In genomic region chr1:17837631-17838030, GRCh38 we compare ENCODE assay signal across 21 cellular contexts.
DNase-seq lines count a peak whose midpoint lies in the region; ATAC-seq and TF ChIP-seq lines count a peak whose summit lies in the region.
"Had no signal": no experiment of that assay in that cellular context is flagged by ENCODE, and none has a peak within 500 bp of the region (broad histone marks: within the 10 kb centered on the region; RNA-seq: fewer than 3 reads in every experiment).

No MANE protein-coding gene starts in this region.

- CTCF ChIA-PET in activated CD4-positive, alpha-beta memory T cell treated with anti-CD3 and anti-CD28 coated beads for 36 hours (lab: Charles Lee), result no interaction called here
- CTCF ChIA-PET in activated CD8-positive, alpha-beta T cell treated with anti-CD3 and anti-CD28 coated beads for 36 hours (lab: Charles Lee), result no interaction called here

- H3K4me3 ChIP-seq in fibroblast of mammary gland (ENCODE audit: control insufficient read depth, low read depth, low read length), result no peak overlapping the region
- H3K4me3 ChIP-seq in osteoblast (ENCODE audit: insufficient read depth, low read length), result no peak overlapping the region
- H3K4me3 ChIP-seq in colonic mucosa, result no peak overlapping the region
- H3K4me3 ChIP-seq: GM12878, SJCRH30 had no signal

- H3K4me1 ChIP-seq in osteoblast (ENCODE audit: insufficient read depth, low read length) (peaks cover 3% of the 10 kb centered on the region), colonic mucosa (no peaks in the 10 kb centered on the region)
- H3K4me1 ChIP-seq: SJCRH30 had no signal

- H3K36me3 ChIP-seq in osteoblast (ENCODE audit: insufficient read depth, low read length), result no peaks in the 10 kb centered on the region
- H3K36me3 ChIP-seq in colonic mucosa, result no peaks in the 10 kb centered on the region
- H3K36me3 ChIP-seq: BE2C, SJCRH30 had no signal

- H2AFZ ChIP-seq in osteoblast (ENCODE audit: low read length), result no peak overlapping the region

- H3K9me3 Mint-ChIP-seq in activated CD4-positive, alpha-beta memory T cell treated with anti-CD3 and anti-CD28 coated beads for 36 hours, result no peaks in the 10 kb centered on the region
- no peaks in the 10 kb centered on the region for H3K9me3 Mint-ChIP-seq in activated CD8-positive, alpha-beta T cell treated with anti-CD3 and anti-CD28 coated beads for 36 hours

- intact Hi-C loops in colonic mucosa (cut with DNase I), result no loop called here
- intact Hi-C loops in activated CD4-positive, alpha-beta memory T cell treated with anti-CD3 and anti-CD28 coated beads for 36 hours (cut with micrococcal nuclease), result no loop called here
- intact Hi-C loops in activated CD8-positive, alpha-beta T cell treated with anti-CD3 and anti-CD28 coated beads for 36 hours (cut with micrococcal nuclease), result no loop called here

- H3K36me3 Mint-ChIP-seq in activated CD4-positive, alpha-beta memory T cell treated with anti-CD3 and anti-CD28 coated beads for 36 hours, result no peaks in the 10 kb centered on the region
- H3K36me3 Mint-ChIP-seq in activated CD8-positive, alpha-beta T cell treated with anti-CD3 and anti-CD28 coated beads for 36 hours (ENCODE audit: low read depth), result no peaks in the 10 kb centered on the region
- H3K36me3 Mint-ChIP-seq: CD4-positive, CD25-positive, alpha-beta regulatory T cell had no signal

- no peak overlapping the region for H3K27ac Mint-ChIP-seq in activated CD4-positive, alpha-beta memory T cell treated with anti-CD3 and anti-CD28 coated beads for 36 hours
- no peak overlapping the region for H3K27ac Mint-ChIP-seq in activated CD8-positive, alpha-beta T cell treated with anti-CD3 and anti-CD28 coated beads for 36 hours
- H3K27ac Mint-ChIP-seq: CD4-positive, CD25-positive, alpha-beta regulatory T cell had no signal

- no peak overlapping the region for H3K4me2 ChIP-seq in osteoblast (ENCODE audit: insufficient read depth, low read length)

- H3K27ac ChIP-seq in osteoblast (ENCODE audit: low read depth, low read length), result peak overlapping the region; percentile 23
- no peak overlapping the region for H3K27ac ChIP-seq in colonic mucosa
- H3K27ac ChIP-seq: SJCRH30 had no signal

- H3K27me3 ChIP-seq in osteoblast (ENCODE audit: insufficient read depth, low read length), result peaks cover 19% of the 10 kb centered on the region
- no peaks in the 10 kb centered on the region for H3K27me3 ChIP-seq in colonic mucosa
- H3K27me3 ChIP-seq: BE2C had no signal

- TF ChIP-seq CTCF in fibroblast of mammary gland (conservative IDR thresholded peaks at IDR 0.05; ENCODE audit: control insufficient read depth, insufficient read depth, low read depth, low read length) (no peak), osteoblast (IDR thresholded peaks at IDR 0.05; ENCODE audit: extremely low read depth, low read depth, low read length) (no peak), colonic mucosa (IDR thresholded peaks at IDR 0.05) (no peak)
- no peak for TF ChIP-seq CTCF in activated CD8-positive, alpha-beta T cell treated with anti-CD3 and anti-CD28 coated beads for 36 hours (IDR thresholded peaks at IDR 0.05)

- no peaks in the 10 kb centered on the region for H3K79me2 ChIP-seq in osteoblast (ENCODE audit: insufficient read depth, low read length)

- H3K27me3 Mint-ChIP-seq in activated CD4-positive, alpha-beta memory T cell treated with anti-CD3 and anti-CD28 coated beads for 36 hours, result peaks cover 6% of the 10 kb centered on the region
- H3K27me3 Mint-ChIP-seq in activated CD8-positive, alpha-beta T cell treated with anti-CD3 and anti-CD28 coated beads for 36 hours, result peaks cover 5% of the 10 kb centered on the region
- H3K27me3 Mint-ChIP-seq: CD4-positive, CD25-positive, alpha-beta regulatory T cell had no signal

- H3K4me1 Mint-ChIP-seq in activated CD4-positive, alpha-beta memory T cell treated with anti-CD3 and anti-CD28 coated beads for 36 hours (ENCODE audit: low read depth), result no peaks in the 10 kb centered on the region
- H3K4me1 Mint-ChIP-seq in activated CD8-positive, alpha-beta T cell treated with anti-CD3 and anti-CD28 coated beads for 36 hours (ENCODE audit: low read depth), result no peaks in the 10 kb centered on the region
- H3K4me1 Mint-ChIP-seq: CD4-positive, CD25-positive, alpha-beta regulatory T cell had no signal

- no peak for ATAC-seq in activated CD8-positive, alpha-beta T cell treated with anti-CD3 and anti-CD28 coated beads for 36 hours
- ATAC-seq: GM12878, Panc1 had no signal

- no peaks in the 10 kb centered on the region for H4K20me1 ChIP-seq in osteoblast (ENCODE audit: insufficient read depth, low read length)

- peak; percentile 77 for DNase-seq in AG20443 (ENCODE audit: low spot score)
- peak; percentile 4 for DNase-seq in LHCN-M2 (ENCODE audit: low read depth)
- peak; percentile 76 for DNase-seq in fibroblast of mammary gland (ENCODE audit: low read depth)
- DNase-seq in osteoblast (ENCODE audit: insufficient read length, low spot score, missing footprints), result peak; percentile 49
- DNase-seq in colonic mucosa, result no peak
- DNase-seq in activated CD4-positive, alpha-beta memory T cell treated with anti-CD3 and anti-CD28 coated beads for 36 hours, result no peak
- no peak for DNase-seq in HK-2 (ENCODE audit: unreplicated experiment)
- no peak for DNase-seq in activated CD8-positive, alpha-beta T cell treated with anti-CD3 and anti-CD28 coated beads for 36 hours
- DNase-seq: BE2C; CD4-positive, CD25-positive, alpha-beta regulatory T cell; COR-L47; KG1; NCI-H1092; NCI-H146; NCI-H2029 treated with DMSO at 0.1 percent for 48 hours; NCI-H2171; NCI-H446; NCI-H69; SJCRH30 had no signal

- H3K9me3 ChIP-seq in osteoblast (ENCODE audit: low read depth, low read length), result no peaks in the 10 kb centered on the region
- H3K9me3 ChIP-seq in colonic mucosa, result no peaks in the 10 kb centered on the region
- H3K9me3 ChIP-seq: BE2C, SJCRH30 had no signal

- H3K9ac ChIP-seq in colonic mucosa (ENCODE audit: low read depth in 2 of 2, low read length in 2 of 2), result no peak overlapping the region

- POLR2A ChIA-PET in activated CD4-positive, alpha-beta memory T cell treated with anti-CD3 and anti-CD28 coated beads for 36 hours (lab: Charles Lee), result no interaction called here
- POLR2A ChIA-PET in activated CD8-positive, alpha-beta T cell treated with anti-CD3 and anti-CD28 coated beads for 36 hours (lab: Charles Lee), result no interaction called here

- H3K4me3 Mint-ChIP-seq in activated CD4-positive, alpha-beta memory T cell treated with anti-CD3 and anti-CD28 coated beads for 36 hours, result no peak overlapping the region
- no peak overlapping the region for H3K4me3 Mint-ChIP-seq in activated CD8-positive, alpha-beta T cell treated with anti-CD3 and anti-CD28 coated beads for 36 hours
- H3K4me3 Mint-ChIP-seq: CD4-positive, CD25-positive, alpha-beta regulatory T cell had no signal

Comparison
In these comparisons a context has a peak if more than half of its experiments do, and no peak if none do; other contexts are left out.
1. DNase-seq: peak in AG20443 (single experiment), LHCN-M2 (single experiment), fibroblast of mammary gland (single experiment) and osteoblast (single experiment); none in colonic mucosa (single experiment), activated CD4-positive, alpha-beta memory T cell treated with anti-CD3 and anti-CD28 coated beads for 36 hours (single experiment), HK-2 (single experiment) and activated CD8-positive, alpha-beta T cell treated with anti-CD3 and anti-CD28 coated beads for 36 hours (single experiment).